In genomic region chr9:99358668-99359067, GRCh38 we compare ENCODE assay signal across 29 cellular contexts.
"Had no signal": no experiment of that assay in that cellular context is flagged by ENCODE, and none has a peak within 500 bp of the region (broad histone marks: within the 10 kb centered on the region; RNA-seq: fewer than 3 reads in every experiment).

No MANE protein-coding gene starts in this region.

- H3K4me1 Mint-ChIP-seq: activated naive CD4-positive, alpha-beta T cell treated with anti-CD3 and anti-CD28 coated beads, Interleukin-2, amount 50 U/mL, for 24 hours; IgD-negative memory B cell had no signal

- H3K27me3 ChIP-seq: SJSA1 had no signal

- H3K9me3 Mint-ChIP-seq: activated naive CD4-positive, alpha-beta T cell treated with anti-CD3 and anti-CD28 coated beads, Interleukin-2, amount 50 U/mL, for 24 hours; activated T-cell treated with anti-CD3 and anti-CD28 coated beads, Interleukin-2, amount 50 U/mL, for 24 hours; activated T-helper 1 cell treated with anti-CD3 and anti-CD28 coated beads, Interleukin-12 subunit alpha, Interleukin-12 subunit beta, Interleukin-2, Interleukin-4 antibody, amounts not matched to agents 30 ng/mL and 10 ng/mL and 1 ng/mL, durations not matched to agents 14 hours and 24 hours and 36 hours had no signal

- H3K36me3 Mint-ChIP-seq: activated naive CD4-positive, alpha-beta T cell treated with anti-CD3 and anti-CD28 coated beads, Interleukin-2, amount 50 U/mL, for 24 hours had no signal

- ATAC-seq: activated CD4-positive, CD25-positive, alpha-beta regulatory T cell treated with anti-CD3 and anti-CD28 coated beads, Interleukin-2, amount 50 U/mL, for 24 hours; activated CD8-positive, alpha-beta T cell treated with anti-CD3 and anti-CD28 coated beads, Interleukin-2, amount 10 ng/mL, durations not matched to agents 7 days and 5 days; Panc1; SK-N-SH treated with all-trans-retinoic acid at 6 μM for 48 hours had no signal

- H3K4me3 Mint-ChIP-seq: activated CD8-positive, alpha-beta T cell treated with anti-CD3 and anti-CD28 coated beads, Interleukin-2, amount 10 ng/mL, durations not matched to agents 7 days and 5 days; activated naive CD4-positive, alpha-beta T cell treated with anti-CD3 and anti-CD28 coated beads, Interleukin-2, amount 50 U/mL, for 24 hours; activated T-cell treated with anti-CD3 and anti-CD28 coated beads, Interleukin-2, amount 50 U/mL, for 24 hours; activated T-helper 1 cell treated with anti-CD3 and anti-CD28 coated beads, Interleukin-12 subunit alpha, Interleukin-12 subunit beta, Interleukin-2, Interleukin-4 antibody, amounts not matched to agents 30 ng/mL and 10 ng/mL and 1 ng/mL, durations not matched to agents 14 hours and 24 hours and 36 hours had no signal

- H3K4me3 ChIP-seq: SJSA1 had no signal

- H3K36me3 ChIP-seq: SJSA1 had no signal

- H3K9me3 ChIP-seq: SJSA1 had no signal

- H3K27ac ChIP-seq: SJSA1 had no signal

- H3K27ac Mint-ChIP-seq: activated CD8-positive, alpha-beta T cell treated with anti-CD3 and anti-CD28 coated beads, Interleukin-2, amount 10 ng/mL, durations not matched to agents 7 days and 5 days; activated naive CD4-positive, alpha-beta T cell treated with anti-CD3 and anti-CD28 coated beads, Interleukin-2, amount 50 U/mL, for 24 hours; activated T-cell treated with anti-CD3 and anti-CD28 coated beads, Interleukin-2, amount 50 U/mL, for 24 hours; activated T-helper 1 cell treated with anti-CD3 and anti-CD28 coated beads, Interleukin-12 subunit alpha, Interleukin-12 subunit beta, Interleukin-2, Interleukin-4 antibody, amounts not matched to agents 30 ng/mL and 10 ng/mL and 1 ng/mL, durations not matched to agents 14 hours and 24 hours and 36 hours; IgD-negative memory B cell had no signal

- DNase-seq: activated CD4-positive, alpha-beta T cell treated with anti-CD3 and anti-CD28 coated beads for 4 hours; activated CD4-positive, alpha-beta T cell treated with anti-CD3 and anti-CD28 coated beads, Interleukin-2, amount 50 U/mL, for 4 hours; activated CD8-positive, alpha-beta memory T cell treated with anti-CD3 and anti-CD28 coated beads, Interleukin-2, amount 50 U/mL, for 48 hours; activated CD8-positive, alpha-beta T cell treated with anti-CD3 and anti-CD28 coated beads, Interleukin-2, amount 10 ng/mL, durations not matched to agents 7 days and 5 days; activated effector memory CD4-positive, alpha-beta T cell treated with Interleukin-2 at 50 U/mL for 16 hours; activated naive CD4-positive, alpha-beta T cell; activated T-cell treated with anti-CD3 and anti-CD28 coated beads, Interleukin-2, amount 50 U/mL, for 24 hours; aorta; KG1; NCI-H1092; NCI-H1417; NCI-H1694; NCI-H2029; NCI-H2107; NCI-H2171 treated with DMSO at 0.1 percent for 48 hours; NCI-H226; NCI-H69; NK-92 treated with Interleukin-12 subunit alpha and Interleukin-12 subunit beta, amount 100 ng/mL, for 24 hours; OCI-M1; RPMI8226; SHP77; SW 1271 had no signal
